Comparison of ENCODE assay signal across 1 cellular context in genomic region chr2:215420471-215420935, GRCh38.
TF ChIP-seq lines count a peak whose summit lies in the region.

No MANE protein-coding gene starts in this region.

TF ChIP-seq in HepG2, 621 proteins besides CTCF, POLR2A, EP300 and RAD21 (continued from another document and continues in another):
- TF ChIP-seq ZBTB4 (CRISPR knock-in tag; IDR thresholded peaks at IDR 0.05; ENCODE audit: borderline replicate concordance) (no peak), ZC3H13 (CRISPR knock-in tag; IDR thresholded peaks at IDR 0.05) (no peak; the same call in 1 of the 2 replicates), ZNF678 (CRISPR knock-in tag; IDR thresholded peaks at IDR 0.05) (0 out of 2 replicates have a peak, but pooled peaks have one; percentile 32), GLI4 (CRISPR knock-in tag; IDR thresholded peaks at IDR 0.05; ENCODE audit: borderline replicate concordance) (no peak), PAX8 (CRISPR knock-in tag; IDR thresholded peaks at IDR 0.05; ENCODE audit: borderline replicate concordance) (no peak), SUZ12 (IDR thresholded peaks at IDR 0.05; ENCODE audit: low read depth, low read length) (no peak), SNAPC4 (CRISPR knock-in tag; IDR thresholded peaks at IDR 0.05) (no peak), HOXA7 (CRISPR knock-in tag; IDR thresholded peaks at IDR 0.05) (no peak), KLF11 (CRISPR knock-in tag; IDR thresholded peaks at IDR 0.05) (no peak), ZBTB21 (CRISPR knock-in tag; IDR thresholded peaks at IDR 0.05) (peak; percentile 96), MBNL3 (CRISPR knock-in tag; conservative IDR thresholded peaks at IDR 0.05) (no peak), SAFB2 (CRISPR knock-in tag; IDR thresholded peaks at IDR 0.05; ENCODE audit: borderline replicate concordance, low read depth) (no peak), RXRB (CRISPR knock-in tag; IDR thresholded peaks at IDR 0.05; ENCODE audit: borderline replicate concordance) (peak; percentile 85), HDAC1 (CRISPR knock-in tag; IDR thresholded peaks at IDR 0.05) (peak; percentile 37; the same call in 1 of the 2 replicates), ZNF704 (CRISPR knock-in tag; IDR thresholded peaks at IDR 0.05; ENCODE audit: borderline replicate concordance) (no peak), ZBTB37 (CRISPR knock-in tag; IDR thresholded peaks at IDR 0.05) (no peak), TP53 (CRISPR knock-in tag; conservative IDR thresholded peaks at IDR 0.05) (no peak), SIX1 (CRISPR knock-in tag; IDR thresholded peaks at IDR 0.05; ENCODE audit: borderline replicate concordance) (peak; percentile 81), HDAC6 (IDR thresholded peaks at IDR 0.05; ENCODE audit: low read depth, low read length) (no peak), TGIF2 (CRISPR knock-in tag; IDR thresholded peaks at IDR 0.05) (no peak; the same call in 1 of the 2 replicates), GABPB1 (CRISPR knock-in tag; IDR thresholded peaks at IDR 0.05) (no peak; the same call in none of the 2 replicates), ATF2 (CRISPR knock-in tag; IDR thresholded peaks at IDR 0.05) (peak; percentile 93), ZNF772 (CRISPR knock-in tag; IDR thresholded peaks at IDR 0.05) (no peak), ZBTB2 (CRISPR knock-in tag; IDR thresholded peaks at IDR 0.05; ENCODE audit: low read depth) (no peak), USF2 (IDR thresholded peaks at IDR 0.05; ENCODE audit: low read depth, low read length) (no peak), USF2 (CRISPR knock-in tag; IDR thresholded peaks at IDR 0.05; ENCODE audit: borderline replicate concordance) (peak; percentile 59; the same call in 1 of the 2 replicates), ZNF784 (CRISPR knock-in tag; IDR thresholded peaks at IDR 0.05; ENCODE audit: borderline replicate concordance) (no peak), ZBTB33 (CRISPR knock-in tag; IDR thresholded peaks at IDR 0.05) (peak; percentile 24; the same call in 1 of the 2 replicates), ZNF329 (CRISPR knock-in tag; IDR thresholded peaks at IDR 0.05; ENCODE audit: low read depth) (no peak), RAD51 (IDR thresholded peaks at IDR 0.05; ENCODE audit: borderline replicate concordance) (0 out of 2 replicates have a peak, but pooled peaks have one; percentile 32), ZUFSP (CRISPR knock-in tag; IDR thresholded peaks at IDR 0.05; ENCODE audit: borderline replicate concordance) (no peak), CHD4 (IDR thresholded peaks at IDR 0.05; ENCODE audit: borderline replicate concordance, low read length) (no peak)
